Comparison of ENCODE assay signal across 7 cellular contexts in the genomic region with DNA sequence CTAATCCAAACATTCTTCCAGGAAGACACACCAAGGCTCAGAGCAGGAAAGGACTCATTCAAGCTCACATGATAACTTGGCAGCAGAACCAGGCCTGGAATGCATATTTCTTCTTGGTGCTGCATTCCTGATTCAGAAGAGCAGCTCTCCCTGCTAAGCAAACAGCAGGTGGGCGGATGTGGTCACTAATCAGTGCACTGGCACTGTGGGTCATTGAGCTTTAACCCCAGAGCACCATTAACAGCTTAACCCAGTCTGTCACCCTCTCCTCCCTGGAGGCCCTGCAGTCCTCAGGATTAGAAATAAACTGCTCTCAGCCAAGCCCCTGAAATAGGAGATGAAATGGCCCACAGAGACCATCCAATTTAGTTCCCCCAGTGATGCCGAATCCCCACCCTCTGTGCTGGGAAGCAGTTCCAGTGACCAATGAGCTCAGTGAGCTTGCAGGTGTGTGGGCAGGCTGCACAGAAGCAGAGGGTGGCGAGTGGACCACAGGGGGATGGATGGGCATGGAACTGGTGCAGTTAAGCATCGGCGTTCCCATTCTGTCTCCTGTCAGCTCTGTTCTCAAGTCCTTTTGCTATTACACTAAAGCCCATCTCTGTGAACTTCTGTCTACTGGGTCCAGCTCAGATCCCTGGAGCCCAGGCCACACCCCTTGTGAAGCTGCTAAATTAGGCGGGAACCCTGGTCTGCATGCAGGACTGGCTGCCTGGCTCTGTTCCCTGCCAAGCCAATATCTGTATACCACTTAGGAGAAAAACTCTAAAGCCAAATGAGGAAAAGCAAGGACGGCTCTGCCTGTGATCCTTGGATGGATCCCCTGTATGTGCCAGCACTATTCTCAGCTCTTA. TPM values are rescaled to one million over a fixed set of nuclear protein-coding genes. Genes with fewer than 3 reads are reported as not detected.
DNase-seq lines count a peak whose midpoint lies in the region; ATAC-seq and TF ChIP-seq lines count a peak whose summit lies in the region.

No MANE protein-coding gene starts in this region.

- H3K36me3 ChIP-seq in hepatocyte (replicated peaks; ENCODE audit: insufficient read depth, low read depth) (no peaks in the 10 kb centered on the region), upper lobe of left lung (no peaks in the 10 kb centered on the region)

- no peak overlapping the region for H3K4me2 ChIP-seq in hepatocyte

- H3K27ac ChIP-seq in hepatocyte (peak overlapping the region; percentile 60), upper lobe of left lung (peak overlapping the region; percentile 1 to 92 (median 76))

- H3K4me1 ChIP-seq in hepatocyte (ENCODE audit: insufficient read depth) (peaks cover 26% of the 10 kb centered on the region), upper lobe of left lung (peaks cover 35 to 59% (median 44%) of the 10 kb centered on the region in 4 donors)

- H3K9me3 ChIP-seq in hepatocyte (ENCODE audit: low read depth) = no peaks in the 10 kb centered on the region
- no peaks in the 10 kb centered on the region for H3K9me3 ChIP-seq in upper lobe of left lung

- H2AFZ ChIP-seq in hepatocyte = no peak overlapping the region

- H3K4me3 ChIP-seq in hepatocyte = no peak overlapping the region
- H3K4me3 ChIP-seq in upper lobe of left lung = no peak overlapping the region

- TF ChIP-seq POLR2A in upper lobe of left lung (IDR thresholded peaks at IDR 0.05) = peak in 1 of 4 donors; percentile 1

- H3K79me2 ChIP-seq in hepatocyte = no peaks in the 10 kb centered on the region

- peak; percentile 81 for DNase-seq in amniotic epithelial cell (ENCODE audit: low read depth)
- DNase-seq in hepatocyte (ENCODE audit: low spot score) = peak; percentile 73
- peak in 1 of 2 donors; percentile 93 for DNase-seq in upper lobe of left lung
- DNase-seq in GDM1 (lab: John Stamatoyannopoulos, UW) = no peak

- H3K27me3 ChIP-seq in hepatocyte (no peaks in the 10 kb centered on the region), upper lobe of left lung (no peaks in the 10 kb centered on the region)

- ATAC-seq in HG03175 (IDR thresholded peaks at IDR 0.05; ENCODE audit: unreplicated experiment) (peak; percentile 64), upper lobe of left lung (ENCODE audit: low FRiP score in 2 of 2) (peak; percentile 59 to 90), HG02623 (IDR thresholded peaks at IDR 0.05; ENCODE audit: unreplicated experiment) (no peak), GM21381 (IDR thresholded peaks at IDR 0.05; ENCODE audit: unreplicated experiment) (no peak)

- 76% methylated on average over 7 of the region's 7 CpGs for WGBS in hepatocyte (ENCODE audit: low lambda C conversion rate, missing lambda C conversion rate)
- WGBS in upper lobe of left lung, 2 donors = 64 to 66% methylated on average over 4 to 7 of the region's 7 CpGs

- no peaks in the 10 kb centered on the region for H4K20me1 ChIP-seq in hepatocyte (ENCODE audit: insufficient read depth, poor library complexity, severe bottlenecking)

- TF ChIP-seq EP300 in upper lobe of left lung (IDR thresholded peaks at IDR 0.05) = peak in 2 of 4 donors; percentile 83 to 95

- H3K9me2 ChIP-seq in hepatocyte (replicated peaks; ENCODE audit: insufficient read depth) = no peaks in the 10 kb centered on the region

- TF ChIP-seq CTCF in hepatocyte (IDR thresholded peaks at IDR 0.05; ENCODE audit: poor library complexity) (no peak), upper lobe of left lung (IDR thresholded peaks at IDR 0.05) (no peak)

RNA-seq across cellular contexts. Expression of gene MEGF9, which starts 16.6 kb away (rescaled TPM):
- 23.9 and 27.4 TPM in 2 replicates for total RNA-seq in hepatocyte
- 6.4 and 10.3 TPM in 2 replicates for polyA plus RNA-seq in hepatocyte
- 100 to 1,000 TPM in 1 of 6 donors, 10 to 100 TPM in 5; 30.4 to 130 (median 71.0) TPM for total RNA-seq in upper lobe of left lung

Comparison
In these comparisons a context has a peak if more than half of its experiments do, and no peak if none do; other contexts are left out.
1. ATAC-seq: peak in HG03175 (single experiment) and upper lobe of left lung (2 of 2); none in HG02623 (single experiment) and GM21381 (single experiment).